11 cellular contexts compared by ENCODE assay signal in genomic region chr3:66469220-66469640, GRCh38. TPM values are rescaled to one million over a fixed set of nuclear protein-coding genes. Genes with fewer than 3 reads are reported as not detected.
A peak's percentile ranks its signal among the peaks of the same experiment; 100 is the strongest.
DNase-seq lines count a peak whose midpoint lies in the region; ATAC-seq, FAIRE-seq and TF ChIP-seq lines count a peak whose summit lies in the region.
"Had no signal": no experiment of that assay in that cellular context is flagged by ENCODE, and none has a peak within 500 bp of the region (broad histone marks: within the 10 kb centered on the region; RNA-seq: fewer than 3 reads in every experiment).

No MANE protein-coding gene starts in this region.

- peak; percentile 62 for FAIRE-seq in astrocyte (lab: Jason Lieb, UNC)

- H3K4me1 Mint-ChIP-seq in astrocyte (ENCODE audit: low read depth, unreplicated experiment): peaks cover 63% of the 10 kb centered on the region

- H3K36me3 Mint-ChIP-seq in astrocyte (ENCODE audit: low read depth, unreplicated experiment): peaks cover 2% of the 10 kb centered on the region

- H3K4me3 Mint-ChIP-seq in astrocyte (ENCODE audit: unreplicated experiment): no peak overlapping the region

- peaks cover 46% of the 10 kb centered on the region for H3K79me2 ChIP-seq in astrocyte (ENCODE audit: insufficient read depth, low read length)

- H3K4me2 ChIP-seq in astrocyte (ENCODE audit: low read length): peak overlapping the region; percentile 67

- no peaks in the 10 kb centered on the region for H3K9me3 ChIP-seq in astrocyte (ENCODE audit: insufficient read depth, low read depth, low read length)
- H3K9me3 ChIP-seq: gastrocnemius medialis had no signal

- TF ChIP-seq CTCF in astrocyte (IDR thresholded peaks at IDR 0.05; ENCODE audit: insufficient read depth, low read depth, low read length): no peak

- no peaks in the 10 kb centered on the region for H3K36me3 ChIP-seq in astrocyte (ENCODE audit: insufficient read depth, low read length)
- H3K36me3 ChIP-seq: gastrocnemius medialis had no signal

- H3K27ac ChIP-seq in astrocyte (ENCODE audit: low read depth, low read length) (peak overlapping the region; percentile 66), caudate nucleus (ENCODE audit: low read depth, low read length) (no peak overlapping the region)
- H3K27ac ChIP-seq: gastrocnemius medialis had no signal

- no peak overlapping the region for H2AFZ ChIP-seq in astrocyte (ENCODE audit: low read depth, low read length)

- H3K4me1 ChIP-seq in astrocyte (ENCODE audit: insufficient read depth, low read length): peaks cover 55% of the 10 kb centered on the region

- DNase-seq in astrocyte (ENCODE audit: low read depth): peak; percentile 56
- DNase-seq in NCI-H1694 treated with DMSO at 0.1 percent for 48 hours (lab: John Stamatoyannopoulos, UW): no peak
- DNase-seq in caudate nucleus (lab: John Stamatoyannopoulos, UW): no peak
- DNase-seq in NCI-H2081 (lab: John Stamatoyannopoulos, UW): no peak
- DNase-seq in GOT3 (lab: John Stamatoyannopoulos, UW): no peak
- DNase-seq: gastrocnemius medialis, NCI-H2029 treated with DMSO at 0.1 percent for 48 hours, posterior cingulate gyrus had no signal

- no peaks in the 10 kb centered on the region for H3K27me3 Mint-ChIP-seq in astrocyte (ENCODE audit: low read depth, unreplicated experiment)

- peak overlapping the region; percentile 47 for H3K9ac ChIP-seq in astrocyte (ENCODE audit: low read length)

- H3K27ac Mint-ChIP-seq in astrocyte (ENCODE audit: unreplicated experiment): peak overlapping the region; percentile 90

- H3K27me3 ChIP-seq in astrocyte (ENCODE audit: insufficient read depth, low read length): no peaks in the 10 kb centered on the region
- H3K27me3 ChIP-seq: gastrocnemius medialis had no signal

- no peak for TF ChIP-seq POLR2A in GM18505 (IDR thresholded peaks at IDR 0.05; ENCODE audit: borderline replicate concordance, extremely low read depth, insufficient read depth, insufficient read length)

- peak; percentile 69 for ATAC-seq in GM18505 (IDR thresholded peaks at IDR 0.05; ENCODE audit: unreplicated experiment)
- peak; percentile 57 for ATAC-seq in GM21390 (IDR thresholded peaks at IDR 0.05; ENCODE audit: unreplicated experiment)
- peak; percentile 79 for ATAC-seq in HG03175 (IDR thresholded peaks at IDR 0.05; ENCODE audit: unreplicated experiment)
- ATAC-seq: gastrocnemius medialis had no signal

- H4K20me1 ChIP-seq in astrocyte (ENCODE audit: insufficient read depth, low read length): no peaks in the 10 kb centered on the region

- H3K9me3 Mint-ChIP-seq in astrocyte (ENCODE audit: unreplicated experiment): no peaks in the 10 kb centered on the region

- H3K4me3 ChIP-seq in astrocyte (ENCODE audit: insufficient read depth, low read depth, low read length): no peak overlapping the region
- H3K4me3 ChIP-seq: gastrocnemius medialis had no signal

RNA-seq across cellular contexts. Expression of gene LRIG1, which starts 31.6 kb away (rescaled TPM):
- total RNA-seq in astrocyte: 39.7 and 45.3 TPM in 2 replicates
